In genomic region chr2:225559090-225559489, GRCh38 we compare ENCODE assay signal across 22 cellular contexts.
"Had no signal": no experiment of that assay in that cellular context is flagged by ENCODE, and none has a peak within 500 bp of the region (broad histone marks: within the 10 kb centered on the region; RNA-seq: fewer than 3 reads in every experiment).

No MANE protein-coding gene starts in this region.

- DNase-seq: hypothalamus; immature natural killer cell; kidney; left colon; left ventricle myocardium inferior; mesendoderm; naive B cell; natural killer cell; ovary; right cardiac atrium; stimulated activated CD4-positive, alpha-beta T cell treated with anti-CD3 and anti-CD28 coated beads, Interleukin-12 subunit alpha, Interleukin-12 subunit beta, amount 100 ng/mL, for 4 hours; stimulated activated CD4-positive, alpha-beta T cell treated with anti-CD3 and anti-CD28 coated beads, Interleukin-15, amount 100 ng/mL, for 24 hours; stimulated activated CD4-positive, alpha-beta T cell treated with anti-CD3 and anti-CD28 coated beads, Interleukin-2, amount 100 ng/mL, for 24 hours; stimulated activated CD4-positive, alpha-beta T cell treated with anti-CD3 and anti-CD28 coated beads, Interleukin-4, amount 100 ng/mL, for 1 hour; stimulated activated naive B cell treated with anti-CD40 and anti-IgM and Interleukin-4, amounts not matched to agents 10 μg/mL and 1 μg/mL and 100 μg/mL, for 72 hours; stimulated activated naive CD8-positive, alpha-beta T cell treated with anti-CD3 and anti-CD28 coated beads, Interleukin-15, Interleukin-2, amounts not matched to agents 100 U/mL and 50 U/mL, for 24 hours; stomach; testis; thyroid gland; transverse colon; upper lobe of left lung had no signal

- ATAC-seq: left colon; natural killer cell; right cardiac atrium; sciatic nerve; stimulated activated naive B cell treated with anti-CD40 and anti-IgM and Interleukin-4, amounts not matched to agents 10 μg/mL and 1 μg/mL and 100 μg/mL, for 72 hours; stimulated activated naive CD8-positive, alpha-beta T cell treated with anti-CD3 and anti-CD28 coated beads, Interleukin-15, Interleukin-2, amounts not matched to agents 100 U/mL and 50 U/mL, for 24 hours had no signal
